1 cellular context compared by ENCODE assay signal in the genomic region with DNA sequence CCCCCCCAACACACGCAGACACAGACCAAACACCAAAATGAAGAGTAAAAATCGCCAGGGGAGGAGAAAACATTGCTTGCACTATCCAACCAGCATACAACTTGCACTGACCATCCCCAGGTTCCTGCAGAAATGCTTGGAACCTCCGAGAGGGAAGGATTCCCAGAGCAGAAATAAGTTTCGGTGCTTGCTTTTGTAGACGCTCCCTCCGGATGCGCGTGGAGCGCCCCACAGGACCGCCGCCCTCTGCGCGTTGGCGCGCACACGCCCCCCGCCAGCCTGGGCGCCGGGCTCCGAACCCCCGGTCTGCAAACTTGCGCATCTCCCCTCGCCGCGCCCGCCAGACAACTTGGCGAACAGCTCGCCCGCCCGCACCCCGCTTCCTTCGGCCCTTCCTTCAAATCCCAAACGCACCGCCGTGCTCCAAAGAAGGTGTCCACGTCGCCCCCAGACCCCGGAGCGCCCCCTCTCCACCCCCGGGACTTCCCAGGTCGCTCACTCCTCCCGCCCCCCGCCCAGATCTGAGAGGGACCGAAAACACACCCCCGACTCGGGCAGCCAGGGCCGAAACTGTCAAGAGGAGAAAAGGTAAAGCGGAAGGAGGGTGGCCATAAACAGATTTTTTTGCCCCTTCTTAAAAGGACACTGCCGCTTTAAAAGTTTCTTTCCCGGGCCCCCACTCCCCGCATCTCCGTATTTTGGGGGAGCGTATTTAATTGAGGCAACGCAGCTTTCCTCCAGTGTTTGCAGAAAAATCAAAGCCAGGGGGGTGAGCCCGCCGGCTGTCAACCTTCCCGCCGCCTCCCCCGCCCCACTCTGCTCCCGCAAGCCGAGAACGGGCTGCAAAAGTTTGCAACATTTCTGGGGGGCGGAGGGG.
TF ChIP-seq lines count a peak whose summit lies in the region.

No MANE protein-coding gene starts in this region.

TF ChIP-seq in WTC11, 78 proteins besides CTCF, POLR2A, EP300 and RAD21 (continued from another document):
- TF ChIP-seq, protein P1, sequence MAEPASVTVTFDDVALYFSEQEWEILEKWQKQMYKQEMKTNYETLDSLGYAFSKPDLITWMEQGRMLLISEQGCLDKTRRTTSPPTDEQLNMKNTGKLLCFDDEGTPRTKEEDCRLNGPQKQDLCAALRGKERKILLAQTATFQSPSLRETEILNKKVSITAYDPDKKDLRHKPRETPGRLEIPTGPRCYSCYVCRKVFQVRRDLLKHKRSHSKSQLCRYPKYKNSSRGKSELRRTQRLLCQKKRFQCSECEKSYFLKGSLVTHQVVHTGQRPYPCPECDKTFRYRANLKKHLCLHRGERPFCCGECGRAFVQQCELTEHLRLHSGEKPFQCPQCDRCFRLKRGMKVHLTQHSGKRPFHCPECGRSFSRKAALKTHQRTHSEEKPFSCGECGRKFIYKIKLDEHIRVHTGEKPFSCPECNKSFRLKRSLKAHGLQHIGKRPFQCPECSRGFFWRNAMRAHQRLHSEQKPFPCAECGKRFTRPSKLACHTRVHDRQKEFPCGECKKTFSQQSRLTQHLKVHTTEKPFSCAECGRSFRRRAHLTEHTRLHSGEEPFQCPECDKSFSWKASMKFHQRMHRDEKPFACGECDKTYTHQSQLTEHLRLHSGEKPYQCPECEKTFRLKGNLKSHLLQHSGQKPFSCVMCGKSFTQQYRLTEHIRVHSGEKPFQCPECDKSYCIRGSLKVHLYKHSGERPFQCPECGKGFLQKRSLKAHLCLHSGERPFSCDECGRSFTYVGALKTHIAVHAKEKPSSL (CRISPR knock-in tag; conservative IDR thresholded peaks at IDR 0.05): no peak
- TF ChIP-seq ZNF317 (CRISPR knock-in tag; IDR thresholded peaks at IDR 0.05; ENCODE audit: borderline replicate concordance, low read depth): no peak
- TF ChIP-seq, protein P2, sequence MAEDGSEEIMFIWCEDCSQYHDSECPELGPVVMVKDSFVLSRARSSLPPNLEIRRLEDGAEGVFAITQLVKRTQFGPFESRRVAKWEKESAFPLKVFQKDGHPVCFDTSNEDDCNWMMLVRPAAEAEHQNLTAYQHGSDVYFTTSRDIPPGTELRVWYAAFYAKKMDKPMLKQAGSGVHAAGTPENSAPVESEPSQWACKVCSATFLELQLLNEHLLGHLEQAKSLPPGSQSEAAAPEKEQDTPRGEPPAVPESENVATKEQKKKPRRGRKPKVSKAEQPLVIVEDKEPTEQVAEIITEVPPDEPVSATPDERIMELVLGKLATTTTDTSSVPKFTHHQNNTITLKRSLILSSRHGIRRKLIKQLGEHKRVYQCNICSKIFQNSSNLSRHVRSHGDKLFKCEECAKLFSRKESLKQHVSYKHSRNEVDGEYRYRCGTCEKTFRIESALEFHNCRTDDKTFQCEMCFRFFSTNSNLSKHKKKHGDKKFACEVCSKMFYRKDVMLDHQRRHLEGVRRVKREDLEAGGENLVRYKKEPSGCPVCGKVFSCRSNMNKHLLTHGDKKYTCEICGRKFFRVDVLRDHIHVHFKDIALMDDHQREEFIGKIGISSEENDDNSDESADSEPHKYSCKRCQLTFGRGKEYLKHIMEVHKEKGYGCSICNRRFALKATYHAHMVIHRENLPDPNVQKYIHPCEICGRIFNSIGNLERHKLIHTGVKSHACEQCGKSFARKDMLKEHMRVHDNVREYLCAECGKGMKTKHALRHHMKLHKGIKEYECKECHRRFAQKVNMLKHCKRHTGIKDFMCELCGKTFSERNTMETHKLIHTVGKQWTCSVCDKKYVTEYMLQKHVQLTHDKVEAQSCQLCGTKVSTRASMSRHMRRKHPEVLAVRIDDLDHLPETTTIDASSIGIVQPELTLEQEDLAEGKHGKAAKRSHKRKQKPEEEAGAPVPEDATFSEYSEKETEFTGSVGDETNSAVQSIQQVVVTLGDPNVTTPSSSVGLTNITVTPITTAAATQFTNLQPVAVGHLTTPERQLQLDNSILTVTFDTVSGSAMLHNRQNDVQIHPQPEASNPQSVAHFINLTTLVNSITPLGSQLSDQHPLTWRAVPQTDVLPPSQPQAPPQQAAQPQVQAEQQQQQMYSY (CRISPR knock-in tag; IDR thresholded peaks at IDR 0.05): no peak
